1 cellular context compared by ENCODE assay signal in the genomic region with DNA sequence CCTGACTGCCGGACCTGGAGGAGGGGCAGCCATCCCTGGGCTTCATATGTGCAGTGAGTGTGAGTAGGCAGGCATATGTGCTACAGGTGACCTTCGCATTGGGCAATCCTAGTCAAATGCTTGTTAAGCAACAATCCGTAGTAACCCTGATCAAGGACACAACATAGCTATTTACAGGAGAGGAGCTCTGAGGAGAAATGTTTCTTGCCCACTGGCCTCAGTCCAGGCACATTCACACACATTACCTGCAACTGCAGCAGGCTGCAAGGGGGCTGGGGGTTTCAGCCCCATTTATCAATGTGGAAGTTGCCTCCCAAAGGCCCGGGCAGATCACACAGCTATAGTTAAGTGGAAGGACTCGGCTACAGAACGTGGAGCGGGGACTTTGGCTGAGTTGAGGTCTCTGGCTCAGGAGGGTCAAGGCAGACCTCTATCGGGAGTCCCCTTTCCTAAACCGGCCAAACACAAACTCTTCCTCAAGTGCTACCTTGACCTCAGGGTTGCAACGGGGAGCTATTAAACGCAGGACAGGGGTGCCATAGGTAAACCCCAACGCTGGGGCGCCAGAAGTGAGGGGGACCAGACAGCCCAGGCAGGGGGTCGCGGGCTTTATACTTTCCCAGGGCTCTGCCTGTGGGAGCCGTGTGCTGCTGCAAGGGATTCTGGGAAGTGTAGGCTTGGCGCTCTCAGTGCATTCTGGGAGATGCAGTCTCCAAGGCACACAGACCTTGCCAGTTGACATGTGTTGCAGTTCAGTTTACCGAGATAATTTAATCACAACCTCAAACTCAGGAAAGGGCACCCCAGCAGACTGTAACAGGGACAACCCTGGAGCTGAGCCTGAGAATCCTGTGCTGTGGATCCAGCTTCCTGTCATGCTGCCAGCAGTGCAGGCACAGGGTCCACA.
TF ChIP-seq lines count a peak whose summit lies in the region.

No MANE protein-coding gene starts in this region.

TF ChIP-seq in HepG2, 621 proteins besides CTCF, POLR2A, EP300 and RAD21 (continued from another document and continues in another):
- TF ChIP-seq, protein P1, sequence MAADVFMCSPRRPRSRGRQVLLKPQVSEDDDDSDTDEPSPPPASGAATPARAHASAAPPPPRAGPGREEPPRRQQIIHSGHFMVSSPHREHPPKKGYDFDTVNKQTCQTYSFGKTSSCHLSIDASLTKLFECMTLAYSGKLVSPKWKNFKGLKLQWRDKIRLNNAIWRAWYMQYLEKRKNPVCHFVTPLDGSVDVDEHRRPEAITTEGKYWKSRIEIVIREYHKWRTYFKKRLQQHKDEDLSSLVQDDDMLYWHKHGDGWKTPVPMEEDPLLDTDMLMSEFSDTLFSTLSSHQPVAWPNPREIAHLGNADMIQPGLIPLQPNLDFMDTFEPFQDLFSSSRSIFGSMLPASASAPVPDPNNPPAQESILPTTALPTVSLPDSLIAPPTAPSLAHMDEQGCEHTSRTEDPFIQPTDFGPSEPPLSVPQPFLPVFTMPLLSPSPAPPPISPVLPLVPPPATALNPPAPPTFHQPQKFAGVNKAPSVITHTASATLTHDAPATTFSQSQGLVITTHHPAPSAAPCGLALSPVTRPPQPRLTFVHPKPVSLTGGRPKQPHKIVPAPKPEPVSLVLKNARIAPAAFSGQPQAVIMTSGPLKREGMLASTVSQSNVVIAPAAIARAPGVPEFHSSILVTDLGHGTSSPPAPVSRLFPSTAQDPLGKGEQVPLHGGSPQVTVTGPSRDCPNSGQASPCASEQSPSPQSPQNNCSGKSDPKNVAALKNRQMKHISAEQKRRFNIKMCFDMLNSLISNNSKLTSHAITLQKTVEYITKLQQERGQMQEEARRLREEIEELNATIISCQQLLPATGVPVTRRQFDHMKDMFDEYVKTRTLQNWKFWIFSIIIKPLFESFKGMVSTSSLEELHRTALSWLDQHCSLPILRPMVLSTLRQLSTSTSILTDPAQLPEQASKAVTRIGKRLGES (CRISPR knock-in tag; IDR thresholded peaks at IDR 0.05; ENCODE audit: borderline replicate concordance) = no peak; the same call in 1 of the 2 replicates
- TF ChIP-seq ZNF468 (CRISPR knock-in tag; IDR thresholded peaks at IDR 0.05) (0 out of 2 replicates have a peak, but pooled peaks have one; percentile 67), MAFK (conservative IDR thresholded peaks at IDR 0.05 in 1 of 2, IDR thresholded peaks at IDR 0.05 in 1 of 2; ENCODE audit: low read length in 2 of 2) (peak; percentile 7 to 13; a peak in 1 of 4 replicates), PHF20 (CRISPR knock-in tag; IDR thresholded peaks at IDR 0.05) (peak; percentile 64; the same call in 1 of the 2 replicates), NR3C1 (CRISPR knock-in tag; IDR thresholded peaks at IDR 0.05) (no peak), MTA3 (CRISPR knock-in tag; IDR thresholded peaks at IDR 0.05) (no peak), SIN3B (IDR thresholded peaks at IDR 0.05; ENCODE audit: low read length) (0 out of 2 replicates have a peak, but pooled peaks have one; percentile 9), ZNF556 (CRISPR knock-in tag; IDR thresholded peaks at IDR 0.05; ENCODE audit: borderline replicate concordance) (peak; percentile 43; the same call in 1 of the 2 replicates), IRF2 (CRISPR knock-in tag; IDR thresholded peaks at IDR 0.05) (peak; percentile 95), KLF6 (CRISPR knock-in tag; IDR thresholded peaks at IDR 0.05) (peak; percentile 89), ZNF292 (CRISPR knock-in tag; IDR thresholded peaks at IDR 0.05; ENCODE audit: borderline replicate concordance, low read depth) (peak; percentile 60; the same call in 1 of the 2 replicates), KDM6A (CRISPR knock-in tag; IDR thresholded peaks at IDR 0.05; ENCODE audit: low read depth) (peak; percentile 73; the same call in 1 of the 2 replicates), ERF (CRISPR knock-in tag; IDR thresholded peaks at IDR 0.05) (peak; percentile 94), NFIC (IDR thresholded peaks at IDR 0.05; ENCODE audit: low read length) (peak; percentile 73; the same call in 1 of the 2 replicates), CHCHD3 (CRISPR knock-in tag; IDR thresholded peaks at IDR 0.05) (no peak), NFYB (CRISPR knock-in tag; IDR thresholded peaks at IDR 0.05) (no peak), ZNF382 (CRISPR knock-in tag; IDR thresholded peaks at IDR 0.05; ENCODE audit: borderline replicate concordance) (no peak), BCL6 (CRISPR knock-in tag; IDR thresholded peaks at IDR 0.05) (peak; percentile 89), ZKSCAN1 (IDR thresholded peaks at IDR 0.05; ENCODE audit: low read length) (0 out of 2 replicates have a peak, but pooled peaks have one; percentile 10), ISL2 (CRISPR knock-in tag; IDR thresholded peaks at IDR 0.05) (peak; percentile 93), TGIF2 (CRISPR knock-in tag; IDR thresholded peaks at IDR 0.05) (peak; percentile 95), ZNF616 (CRISPR knock-in tag; IDR thresholded peaks at IDR 0.05; ENCODE audit: low read depth) (0 out of 2 replicates have a peak, but pooled peaks have one; percentile 78), IKZF1 (IDR thresholded peaks at IDR 0.05) (no peak), KDM4B (CRISPR knock-in tag; IDR thresholded peaks at IDR 0.05) (peak; percentile 98), ZSCAN12 (CRISPR knock-in tag; IDR thresholded peaks at IDR 0.05) (peak; percentile 74; the same call in 1 of the 2 replicates), U2AF1 (optimal IDR thresholded peaks at IDR 0.05; ENCODE audit: low read depth, low read length) (no peak), ZNF782 (CRISPR knock-in tag; IDR thresholded peaks at IDR 0.05; ENCODE audit: borderline replicate concordance) (no peak), FOSL2 (CRISPR knock-in tag; IDR thresholded peaks at IDR 0.05) (peak; percentile 87), ZNF850 (CRISPR knock-in tag; conservative IDR thresholded peaks at IDR 0.05) (no peak), ZIK1 (CRISPR knock-in tag; IDR thresholded peaks at IDR 0.05; ENCODE audit: borderline replicate concordance, low read depth) (no peak; the same call in 1 of the 2 replicates), ZNF577 (CRISPR knock-in tag; IDR thresholded peaks at IDR 0.05; ENCODE audit: borderline replicate concordance, low read depth) (no peak)
- TF ChIP-seq, protein P2, sequence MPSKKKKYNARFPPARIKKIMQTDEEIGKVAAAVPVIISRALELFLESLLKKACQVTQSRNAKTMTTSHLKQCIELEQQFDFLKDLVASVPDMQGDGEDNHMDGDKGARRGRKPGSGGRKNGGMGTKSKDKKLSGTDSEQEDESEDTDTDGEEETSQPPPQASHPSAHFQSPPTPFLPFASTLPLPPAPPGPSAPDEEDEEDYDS (CRISPR knock-in tag; IDR thresholded peaks at IDR 0.05) = peak; percentile 94
- TF ChIP-seq, protein P3, sequence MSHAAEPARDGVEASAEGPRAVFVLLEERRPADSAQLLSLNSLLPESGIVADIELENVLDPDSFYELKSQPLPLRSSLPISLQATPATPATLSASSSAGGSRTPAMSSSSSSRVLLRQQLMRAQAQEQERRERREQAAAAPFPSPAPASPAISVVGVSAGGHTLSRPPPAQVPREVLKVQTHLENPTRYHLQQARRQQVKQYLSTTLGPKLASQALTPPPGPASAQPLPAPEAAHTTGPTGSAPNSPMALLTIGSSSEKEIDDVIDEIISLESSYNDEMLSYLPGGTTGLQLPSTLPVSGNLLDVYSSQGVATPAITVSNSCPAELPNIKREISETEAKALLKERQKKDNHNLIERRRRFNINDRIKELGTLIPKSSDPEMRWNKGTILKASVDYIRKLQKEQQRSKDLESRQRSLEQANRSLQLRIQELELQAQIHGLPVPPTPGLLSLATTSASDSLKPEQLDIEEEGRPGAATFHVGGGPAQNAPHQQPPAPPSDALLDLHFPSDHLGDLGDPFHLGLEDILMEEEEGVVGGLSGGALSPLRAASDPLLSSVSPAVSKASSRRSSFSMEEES (CRISPR knock-in tag; IDR thresholded peaks at IDR 0.05) = peak; percentile 96
- TF ChIP-seq, protein P4, sequence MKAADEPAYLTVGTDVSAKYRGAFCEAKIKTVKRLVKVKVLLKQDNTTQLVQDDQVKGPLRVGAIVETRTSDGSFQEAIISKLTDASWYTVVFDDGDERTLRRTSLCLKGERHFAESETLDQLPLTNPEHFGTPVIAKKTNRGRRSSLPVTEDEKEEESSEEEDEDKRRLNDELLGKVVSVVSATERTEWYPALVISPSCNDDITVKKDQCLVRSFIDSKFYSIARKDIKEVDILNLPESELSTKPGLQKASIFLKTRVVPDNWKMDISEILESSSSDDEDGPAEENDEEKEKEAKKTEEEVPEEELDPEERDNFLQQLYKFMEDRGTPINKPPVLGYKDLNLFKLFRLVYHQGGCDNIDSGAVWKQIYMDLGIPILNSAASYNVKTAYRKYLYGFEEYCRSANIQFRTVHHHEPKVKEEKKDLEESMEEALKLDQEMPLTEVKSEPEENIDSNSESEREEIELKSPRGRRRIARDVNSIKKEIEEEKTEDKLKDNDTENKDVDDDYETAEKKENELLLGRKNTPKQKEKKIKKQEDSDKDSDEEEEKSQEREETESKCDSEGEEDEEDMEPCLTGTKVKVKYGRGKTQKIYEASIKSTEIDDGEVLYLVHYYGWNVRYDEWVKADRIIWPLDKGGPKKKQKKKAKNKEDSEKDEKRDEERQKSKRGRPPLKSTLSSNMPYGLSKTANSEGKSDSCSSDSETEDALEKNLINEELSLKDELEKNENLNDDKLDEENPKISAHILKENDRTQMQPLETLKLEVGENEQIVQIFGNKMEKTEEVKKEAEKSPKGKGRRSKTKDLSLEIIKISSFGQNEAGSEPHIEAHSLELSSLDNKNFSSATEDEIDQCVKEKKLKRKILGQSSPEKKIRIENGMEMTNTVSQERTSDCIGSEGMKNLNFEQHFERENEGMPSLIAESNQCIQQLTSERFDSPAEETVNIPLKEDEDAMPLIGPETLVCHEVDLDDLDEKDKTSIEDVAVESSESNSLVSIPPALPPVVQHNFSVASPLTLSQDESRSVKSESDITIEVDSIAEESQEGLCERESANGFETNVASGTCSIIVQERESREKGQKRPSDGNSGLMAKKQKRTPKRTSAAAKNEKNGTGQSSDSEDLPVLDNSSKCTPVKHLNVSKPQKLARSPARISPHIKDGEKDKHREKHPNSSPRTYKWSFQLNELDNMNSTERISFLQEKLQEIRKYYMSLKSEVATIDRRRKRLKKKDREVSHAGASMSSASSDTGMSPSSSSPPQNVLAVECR (CRISPR knock-in tag; IDR thresholded peaks at IDR 0.05; ENCODE audit: borderline replicate concordance) = peak; percentile 82
- TF ChIP-seq, protein P5, sequence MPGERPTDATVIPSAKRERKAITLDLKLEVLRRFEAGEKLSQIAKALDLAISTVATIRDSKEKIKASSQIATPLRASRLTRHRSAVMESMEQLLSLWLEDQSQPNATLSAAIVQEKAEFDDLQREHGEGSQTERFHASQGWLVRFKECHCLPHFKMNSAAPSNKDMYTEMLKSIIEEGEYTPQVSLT (CRISPR knock-in tag; IDR thresholded peaks at IDR 0.05; ENCODE audit: borderline replicate concordance, low read depth) = no peak; the same call in 1 of the 2 replicates
- TF ChIP-seq, protein P6, sequence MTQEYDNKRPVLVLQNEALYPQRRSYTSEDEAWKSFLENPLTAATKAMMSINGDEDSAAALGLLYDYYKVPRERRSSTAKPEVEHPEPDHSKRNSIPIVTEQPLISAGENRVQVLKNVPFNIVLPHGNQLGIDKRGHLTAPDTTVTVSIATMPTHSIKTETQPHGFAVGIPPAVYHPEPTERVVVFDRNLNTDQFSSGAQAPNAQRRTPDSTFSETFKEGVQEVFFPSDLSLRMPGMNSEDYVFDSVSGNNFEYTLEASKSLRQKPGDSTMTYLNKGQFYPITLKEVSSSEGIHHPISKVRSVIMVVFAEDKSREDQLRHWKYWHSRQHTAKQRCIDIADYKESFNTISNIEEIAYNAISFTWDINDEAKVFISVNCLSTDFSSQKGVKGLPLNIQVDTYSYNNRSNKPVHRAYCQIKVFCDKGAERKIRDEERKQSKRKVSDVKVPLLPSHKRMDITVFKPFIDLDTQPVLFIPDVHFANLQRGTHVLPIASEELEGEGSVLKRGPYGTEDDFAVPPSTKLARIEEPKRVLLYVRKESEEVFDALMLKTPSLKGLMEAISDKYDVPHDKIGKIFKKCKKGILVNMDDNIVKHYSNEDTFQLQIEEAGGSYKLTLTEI (CRISPR knock-in tag; conservative IDR thresholded peaks at IDR 0.05) = no peak
- TF ChIP-seq, protein P7, sequence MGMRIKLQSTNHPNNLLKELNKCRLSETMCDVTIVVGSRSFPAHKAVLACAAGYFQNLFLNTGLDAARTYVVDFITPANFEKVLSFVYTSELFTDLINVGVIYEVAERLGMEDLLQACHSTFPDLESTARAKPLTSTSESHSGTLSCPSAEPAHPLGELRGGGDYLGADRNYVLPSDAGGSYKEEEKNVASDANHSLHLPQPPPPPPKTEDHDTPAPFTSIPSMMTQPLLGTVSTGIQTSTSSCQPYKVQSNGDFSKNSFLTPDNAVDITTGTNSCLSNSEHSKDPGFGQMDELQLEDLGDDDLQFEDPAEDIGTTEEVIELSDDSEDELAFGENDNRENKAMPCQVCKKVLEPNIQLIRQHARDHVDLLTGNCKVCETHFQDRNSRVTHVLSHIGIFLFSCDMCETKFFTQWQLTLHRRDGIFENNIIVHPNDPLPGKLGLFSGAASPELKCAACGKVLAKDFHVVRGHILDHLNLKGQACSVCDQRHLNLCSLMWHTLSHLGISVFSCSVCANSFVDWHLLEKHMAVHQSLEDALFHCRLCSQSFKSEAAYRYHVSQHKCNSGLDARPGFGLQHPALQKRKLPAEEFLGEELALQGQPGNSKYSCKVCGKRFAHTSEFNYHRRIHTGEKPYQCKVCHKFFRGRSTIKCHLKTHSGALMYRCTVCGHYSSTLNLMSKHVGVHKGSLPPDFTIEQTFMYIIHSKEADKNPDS (CRISPR knock-in tag; IDR thresholded peaks at IDR 0.05) = peak; percentile 94
- TF ChIP-seq, protein P8, sequence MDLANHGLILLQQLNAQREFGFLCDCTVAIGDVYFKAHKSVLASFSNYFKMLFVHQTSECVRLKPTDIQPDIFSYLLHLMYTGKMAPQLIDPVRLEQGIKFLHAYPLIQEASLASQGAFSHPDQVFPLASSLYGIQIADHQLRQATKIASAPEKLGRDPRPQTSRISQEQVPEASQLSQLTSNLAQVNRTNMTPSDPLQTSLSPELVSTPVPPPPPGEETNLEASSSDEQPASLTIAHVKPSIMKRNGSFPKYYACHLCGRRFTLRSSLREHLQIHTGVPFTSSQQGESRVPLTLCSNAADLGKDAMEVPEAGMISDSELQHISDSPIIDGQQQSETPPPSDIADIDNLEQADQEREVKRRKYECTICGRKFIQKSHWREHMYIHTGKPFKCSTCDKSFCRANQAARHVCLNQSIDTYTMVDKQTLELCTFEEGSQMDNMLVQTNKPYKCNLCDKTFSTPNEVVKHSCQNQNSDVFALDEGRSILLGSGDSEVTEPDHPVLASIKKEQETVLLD (CRISPR knock-in tag; IDR thresholded peaks at IDR 0.05; ENCODE audit: low read depth) = peak; percentile 44; the same call in 1 of the 2 replicates
- TF ChIP-seq, protein P9, sequence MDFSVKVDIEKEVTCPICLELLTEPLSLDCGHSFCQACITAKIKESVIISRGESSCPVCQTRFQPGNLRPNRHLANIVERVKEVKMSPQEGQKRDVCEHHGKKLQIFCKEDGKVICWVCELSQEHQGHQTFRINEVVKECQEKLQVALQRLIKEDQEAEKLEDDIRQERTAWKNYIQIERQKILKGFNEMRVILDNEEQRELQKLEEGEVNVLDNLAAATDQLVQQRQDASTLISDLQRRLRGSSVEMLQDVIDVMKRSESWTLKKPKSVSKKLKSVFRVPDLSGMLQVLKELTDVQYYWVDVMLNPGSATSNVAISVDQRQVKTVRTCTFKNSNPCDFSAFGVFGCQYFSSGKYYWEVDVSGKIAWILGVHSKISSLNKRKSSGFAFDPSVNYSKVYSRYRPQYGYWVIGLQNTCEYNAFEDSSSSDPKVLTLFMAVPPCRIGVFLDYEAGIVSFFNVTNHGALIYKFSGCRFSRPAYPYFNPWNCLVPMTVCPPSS (IDR thresholded peaks at IDR 0.05) = no peak
